ENCODE assay signal across 2 cellular contexts in genomic region chr10:73814896-73815718, GRCh38.
TF ChIP-seq lines count a peak whose summit lies in the region.

No MANE protein-coding gene starts in this region.

TF ChIP-seq in WTC11, 78 proteins besides CTCF, POLR2A, EP300 and RAD21:
- TF ChIP-seq MAX (CRISPR knock-in tag; IDR thresholded peaks at IDR 0.05) = no peak
- TF ChIP-seq ZNF219 (CRISPR knock-in tag; IDR thresholded peaks at IDR 0.05; ENCODE audit: borderline replicate concordance) = no peak
- TF ChIP-seq FOXP1 (CRISPR knock-in tag; IDR thresholded peaks at IDR 0.05; ENCODE audit: borderline replicate concordance) = peak; percentile 50; the same call in 1 of the 2 replicates
- no peak for TF ChIP-seq ATF3 (CRISPR knock-in tag; conservative IDR thresholded peaks at IDR 0.05)
- TF ChIP-seq IRF2 (CRISPR knock-in tag; IDR thresholded peaks at IDR 0.05; ENCODE audit: borderline replicate concordance, low read depth) = no peak
- no peak for TF ChIP-seq NR2C2 (CRISPR knock-in tag; IDR thresholded peaks at IDR 0.05)
- no peak for TF ChIP-seq NFYB (CRISPR knock-in tag; conservative IDR thresholded peaks at IDR 0.05; ENCODE audit: low read depth)

TF ChIP-seq in HepG2, 621 proteins besides CTCF, POLR2A, EP300 and RAD21:
- TF ChIP-seq MIER3 (CRISPR knock-in tag; IDR thresholded peaks at IDR 0.05; ENCODE audit: borderline replicate concordance) (no peak), AGO2 (optimal IDR thresholded peaks at IDR 0.05; ENCODE audit: low read depth, low read length) (peak; percentile 19), ZNF740 (CRISPR knock-in tag; IDR thresholded peaks at IDR 0.05) (peak; percentile 89)
